8 cellular contexts compared by ENCODE assay signal in genomic region chr9:133238851-133239532, GRCh38. TPM values are rescaled to one million over a fixed set of nuclear protein-coding genes. Genes with fewer than 3 reads are reported as not detected.
DNase-seq lines count a peak whose midpoint lies in the region; ATAC-seq, FAIRE-seq and TF ChIP-seq lines count a peak whose summit lies in the region.

No MANE protein-coding gene starts in this region.

- peak; percentile 97 for ATAC-seq in activated CD8-positive, alpha-beta T cell treated with anti-CD3 and anti-CD28 coated beads for 36 hours
- ATAC-seq in GM21526 (IDR thresholded peaks at IDR 0.05; ENCODE audit: low FRiP score, unreplicated experiment): no peak

- DNase-seq in D341Med (ENCODE audit: low spot score) (peak; percentile 80), MG63 (peak; percentile 68), H1 (ENCODE audit: low read depth in 1 of 2, low spot score in 2 of 2) (peak; percentile 86 to 91), mesenchymal stem cell (peak; percentile 73), cortex of kidney (lab: John Stamatoyannopoulos, UW) (no peak)
- peak; percentile 85 for DNase-seq in activated CD8-positive, alpha-beta T cell treated with anti-CD3 and anti-CD28 coated beads for 36 hours
- peak; percentile 35 for DNase-seq in stimulated activated CD8-positive, alpha-beta memory T cell treated with anti-CD3 and anti-CD28 coated beads, Interleukin-12 subunit alpha, Interleukin-12 subunit beta, amount 100 ng/mL, for 4 hours (ENCODE audit: low read depth)

- H4K8ac ChIP-seq in H1 (ENCODE audit: extremely low read depth, insufficient read depth, low read length) (peak overlapping the region; percentile 75; the same call in 1 of the 2 replicates), mesenchymal stem cell (ENCODE audit: low read length) (peak overlapping the region; percentile 66)

- H3K14ac ChIP-seq in H1 (ENCODE audit: insufficient read length) (no peak overlapping the region), mesenchymal stem cell (ENCODE audit: low read length in 2 of 2) (no peak overlapping the region)

- no peak overlapping the region for H3K27ac Mint-ChIP-seq in activated CD8-positive, alpha-beta T cell treated with anti-CD3 and anti-CD28 coated beads for 36 hours

- H3K4me1 ChIP-seq in H1 (replicated peaks in 1 of 4; ENCODE audit: control insufficient read depth in 3 of 4, insufficient read depth in 4 of 4, low read length in 3 of 4) (peaks cover 0 to 2% (median under 1%) of the 10 kb centered on the region in 4 experiments; a peak in 2 of 7 replicates), mesenchymal stem cell (ENCODE audit: control insufficient read depth, insufficient read depth, low read depth, low read length) (peaks cover 15% of the 10 kb centered on the region)

- H3K4me2 ChIP-seq in H1 (ENCODE audit: insufficient read depth in 1 of 2, low read depth in 2 of 2, low read length in 2 of 2): peak overlapping the region; percentile 76
- peak overlapping the region; percentile 78 for H3K4me2 ChIP-seq in mesenchymal stem cell (ENCODE audit: low read length, poor library complexity, severe bottlenecking)

- H3K4me3 ChIP-seq in MG63 (peak overlapping the region; percentile 31), H1 (ENCODE audit: extremely low read depth in 1 of 4, insufficient read depth in 2 of 4, low read depth in 3 of 4, low read length in 4 of 4) (peak overlapping the region; percentile 29 to 62 (median 49); a peak in 7 of 8 replicates), mesenchymal stem cell (ENCODE audit: insufficient read depth in 1 of 2, low read depth in 1 of 2, low read length in 2 of 2) (peak overlapping the region; percentile 26 to 75)

- peaks cover 11% of the 10 kb centered on the region for H3K27me3 Mint-ChIP-seq in activated CD8-positive, alpha-beta T cell treated with anti-CD3 and anti-CD28 coated beads for 36 hours

- H3K27me3 ChIP-seq in MG63 (no peaks in the 10 kb centered on the region), H1 (replicated peaks in 1 of 4; ENCODE audit: control insufficient read depth in 3 of 4, extremely low read depth in 1 of 4, insufficient read depth in 3 of 4, low read length in 3 of 4) (peaks cover 0 to 12% (median 6%) of the 10 kb centered on the region in 4 experiments; a peak in 3 of 7 replicates), mesenchymal stem cell (ENCODE audit: control insufficient read depth in 1 of 2, insufficient read depth in 1 of 2, low read length in 2 of 2) (peaks cover 7 to 34% of the 10 kb centered on the region in 2 experiments)

- peaks cover 5% of the 10 kb centered on the region; the same call in 1 of the 2 replicates for H3K23me2 ChIP-seq in H1 (ENCODE audit: low read depth, low read length)

- intact Hi-C loops in activated CD8-positive, alpha-beta T cell treated with anti-CD3 and anti-CD28 coated beads for 36 hours (cut with micrococcal nuclease): no loop called here

- peak overlapping the region; percentile 71; the same call in 1 of the 2 replicates for H3K18ac ChIP-seq in H1 (ENCODE audit: extremely low read depth, low read length)
- H3K18ac ChIP-seq in mesenchymal stem cell (ENCODE audit: low read depth in 1 of 2, low read length in 2 of 2): no peak overlapping the region

- no peak overlapping the region for H4K5ac ChIP-seq in H1 (ENCODE audit: insufficient read length, low read depth, low read length)

- H3K36me3 Mint-ChIP-seq in activated CD8-positive, alpha-beta T cell treated with anti-CD3 and anti-CD28 coated beads for 36 hours (ENCODE audit: low read depth): no peaks in the 10 kb centered on the region

- H2BK12ac ChIP-seq in H1 (ENCODE audit: low read depth, low read length) (no peak overlapping the region), mesenchymal stem cell (ENCODE audit: low read length in 2 of 2) (no peak overlapping the region)

- H2BK5ac ChIP-seq in H1 (ENCODE audit: low read depth, low read length) (peak overlapping the region; percentile 83), mesenchymal stem cell (ENCODE audit: low read depth, low read length, poor library complexity, severe bottlenecking) (no peak overlapping the region)

- H3K9ac ChIP-seq in H1 (replicated peaks in 1 of 4; ENCODE audit: extremely low read depth in 1 of 4, low read depth in 3 of 4, low read length in 3 of 4) (peak overlapping the region in 1 of 4 experiments; percentile 5; a peak in 1 of 7 replicates), mesenchymal stem cell (ENCODE audit: low read length) (peak overlapping the region; percentile 73)

- H2AK5ac ChIP-seq in H1 (ENCODE audit: low read depth, low read length) (no peak overlapping the region), mesenchymal stem cell (ENCODE audit: low read length, severe bottlenecking) (no peak overlapping the region)

- TF ChIP-seq RAD21 in H1 (IDR thresholded peaks at IDR 0.05 in 1 of 2, conservative IDR thresholded peaks at IDR 0.05 in 1 of 2; ENCODE audit: low read depth in 2 of 2, low read length in 2 of 2): peak; percentile 58 to 78

- H3K9me3 Mint-ChIP-seq in activated CD8-positive, alpha-beta T cell treated with anti-CD3 and anti-CD28 coated beads for 36 hours: no peaks in the 10 kb centered on the region

- H3K79me2 ChIP-seq in H1 (ENCODE audit: control insufficient read depth in 1 of 2, insufficient read depth in 2 of 2, low read length in 2 of 2): no peaks in the 10 kb centered on the region

- TF ChIP-seq CTCF in activated CD8-positive, alpha-beta T cell treated with anti-CD3 and anti-CD28 coated beads for 36 hours (IDR thresholded peaks at IDR 0.05): peak; percentile 83
- TF ChIP-seq CTCF in H1 (IDR thresholded peaks at IDR 0.05; ENCODE audit: control extremely low read depth in 1 of 3, insufficient read depth in 1 of 3, low read depth in 1 of 3, low read length in 3 of 3): peak; percentile 85 to 99 (median 97)

- no peak overlapping the region for H3K23ac ChIP-seq in H1 (ENCODE audit: insufficient read length)
- H3K23ac ChIP-seq in mesenchymal stem cell (ENCODE audit: low read length in 2 of 2): no peak overlapping the region

- peak overlapping the region; percentile 54 for H3K4me3 Mint-ChIP-seq in activated CD8-positive, alpha-beta T cell treated with anti-CD3 and anti-CD28 coated beads for 36 hours

- no peak overlapping the region for H3K4ac ChIP-seq in H1 (replicated peaks; ENCODE audit: insufficient read length, low read depth, low read length)
- peak overlapping the region in 1 of 2 experiments; percentile 53 for H3K4ac ChIP-seq in mesenchymal stem cell (ENCODE audit: low read depth in 1 of 2, low read length in 2 of 2)

- no peaks in the 10 kb centered on the region for H4K20me1 ChIP-seq in H1 (replicated peaks in 1 of 2; ENCODE audit: control insufficient read depth in 1 of 2, insufficient read depth in 2 of 2, low read length in 2 of 2)

- H3K79me1 ChIP-seq in H1 (ENCODE audit: low read depth, low read length): no peaks in the 10 kb centered on the region
- H3K79me1 ChIP-seq in mesenchymal stem cell (replicated peaks; ENCODE audit: low read length, poor library complexity, severe bottlenecking): no peaks in the 10 kb centered on the region

- no peak for TF ChIP-seq POLR2A in H1 (IDR thresholded peaks at IDR 0.05; ENCODE audit: control extremely low read depth in 1 of 2, low read depth in 2 of 2, low read length in 2 of 2)

- H2BK20ac ChIP-seq in H1 (ENCODE audit: low read length): no peak overlapping the region

- H3K4me1 Mint-ChIP-seq in activated CD8-positive, alpha-beta T cell treated with anti-CD3 and anti-CD28 coated beads for 36 hours (ENCODE audit: low read depth): peaks cover 3% of the 10 kb centered on the region

- H3K27ac ChIP-seq in H1 (ENCODE audit: low read depth, low read length) (peak overlapping the region; percentile 63; the same call in 1 of the 2 replicates), mesenchymal stem cell (ENCODE audit: low read length, poor library complexity, severe bottlenecking) (no peak overlapping the region)

- TF ChIP-seq EP300 in H1 (IDR thresholded peaks at IDR 0.05; ENCODE audit: borderline replicate concordance in 1 of 2, low read depth in 2 of 2, low read length in 2 of 2): 0 out of 3 replicates have a peak, but pooled peaks of 1 of the 2 experiments have one; percentile 39

- no peak for FAIRE-seq in H1 (lab: Jason Lieb, UNC)

- POLR2A ChIA-PET in activated CD8-positive, alpha-beta T cell treated with anti-CD3 and anti-CD28 coated beads for 36 hours (lab: Charles Lee): interaction anchor here (1.3 kb wide), 1 partner anchor 22 kb away, joined by 3 read pairs; no protein-coding TSS in a partner anchor
- POLR2A ChIA-PET in H1 (lab: Charles Lee; ENCODE audit: partially characterized antibody): interaction anchor here (1.2 to 3.5 kb wide), 4 partner anchors 96 to 113 kb away, joined by 5 to 14 read pairs (median 7); partner anchors contain the start of genes MED22 and RPL7A

- CTCF ChIA-PET in activated CD8-positive, alpha-beta T cell treated with anti-CD3 and anti-CD28 coated beads for 36 hours (lab: Charles Lee): interaction anchor here (0.7 to 2.2 kb wide), 34 partner anchors 10 to 462 kb away, joined by 3 to 29 read pairs (median 3); no protein-coding TSS in a partner anchor
- CTCF ChIA-PET in H1 (lab: Charles Lee; ENCODE audit: partially characterized antibody): interaction anchor here (0.6 to 4.5 kb wide), 37 partner anchors 9 to 290 kb away, joined by 3 to 69 read pairs (median 4); no protein-coding TSS in a partner anchor

- 14% methylated on average over 25 of the region's 26 CpGs; no CpG with 5 or more reads in 1 of the 2 experiments for WGBS in H1 (ENCODE audit: extremely low coverage in 1 of 2, insufficient coverage in 1 of 2, insufficient read length in 1 of 2, insufficient replicate concordance in 2 of 2, low coverage in 1 of 2, low lambda C conversion rate in 2 of 2, missing lambda C conversion rate in 1 of 2), 2 experiments
- WGBS in mesenchymal stem cell: 17% methylated on average over 24 of the region's 26 CpGs

- H3K36me3 ChIP-seq in MG63: no peaks in the 10 kb centered on the region
- no peaks in the 10 kb centered on the region for H3K36me3 ChIP-seq in H1 (ENCODE audit: control insufficient read depth in 2 of 4, insufficient read depth in 4 of 4, low read length in 3 of 4)
- no peaks in the 10 kb centered on the region for H3K36me3 ChIP-seq in mesenchymal stem cell (ENCODE audit: control insufficient read depth in 1 of 2, insufficient read depth in 2 of 2, low read depth in 1 of 2, low read length in 2 of 2)

- no peak overlapping the region for H2BK120ac ChIP-seq in H1 (replicated peaks; ENCODE audit: low read depth, low read length)
- H2BK120ac ChIP-seq in mesenchymal stem cell (ENCODE audit: low read depth, low read length): no peak overlapping the region

- no peak overlapping the region for H3K56ac ChIP-seq in H1 (replicated peaks; ENCODE audit: insufficient read length, low read depth, low read length)

- H2BK15ac ChIP-seq in H1 (ENCODE audit: low read length) (no peak overlapping the region), mesenchymal stem cell (ENCODE audit: low read depth, poor library complexity, severe bottlenecking) (no peak overlapping the region)

- H4K91ac ChIP-seq in H1 (replicated peaks; ENCODE audit: insufficient read length, low read length): no peak overlapping the region
- no peak overlapping the region for H4K91ac ChIP-seq in mesenchymal stem cell (ENCODE audit: low read length)

- H2AFZ ChIP-seq in H1 (ENCODE audit: low read length) (peak overlapping the region; percentile 37), mesenchymal stem cell (ENCODE audit: low read depth, low read length) (peak overlapping the region; percentile 73)

- H3K9me3 ChIP-seq in MG63 (no peaks in the 10 kb centered on the region), H1 (ENCODE audit: insufficient read depth in 2 of 2, low read depth in 1 of 2, low read length in 1 of 2) (no peaks in the 10 kb centered on the region), mesenchymal stem cell (ENCODE audit: control insufficient read depth, low read length) (no peaks in the 10 kb centered on the region)

RNA-seq across cellular contexts. Expression of gene OBP2B, which starts 29.9 kb away (rescaled TPM):
- not detected in 2 replicates for total RNA-seq in MG63 (2014; rRNA removed; shearing (Covaris generic); ENCODE audit: low replicate concordance)
- not detected for total RNA-seq in activated CD8-positive, alpha-beta T cell treated with anti-CD3 and anti-CD28 coated beads for 36 hours
- total RNA-seq in H1 (2021; fragmentation: NEBNext Ultra II Directional; extraction: Animal tissue kit (Norgen Biotek cat#: 25700)): not detected in 2 replicates
- not detected in 2 replicates for polyA plus RNA-seq in H1 (2011; rRNA removed)
- polyA plus RNA-seq in H1 (2011; cell fraction: cytosol; rRNA removed): not detected
- polyA plus RNA-seq in H1 (2011; cell fraction: nucleus; rRNA removed): not detected
- polyA plus RNA-seq in H1 (2012, experiment 1 of 2): not detected in 4 replicates
- not detected for polyA plus RNA-seq in H1 (2012, experiment 2 of 2)
- not detected for polyA plus RNA-seq in H1 (2013, experiment 1 of 2)
- polyA plus RNA-seq in H1 (2013, experiment 2 of 2): not detected
- polyA minus RNA-seq in H1 (2011; rRNA and poly(A)+ RNA removed): not detected in 2 replicates
- not detected for polyA minus RNA-seq in H1 (2011; cell fraction: cytosol; rRNA and poly(A)+ RNA removed)
- polyA minus RNA-seq in H1 (2011; cell fraction: nucleus; rRNA and poly(A)+ RNA removed): not detected
- polyA plus RNA-seq in mesenchymal stem cell (2013, experiment 1 of 2): not detected
- not detected for polyA plus RNA-seq in mesenchymal stem cell (2013, experiment 2 of 2)

RNA-seq across cellular contexts. Expression of gene ABO, which starts 36.0 kb away (rescaled TPM):
- not detected in 2 replicates for total RNA-seq in MG63 (2014; rRNA removed; shearing (Covaris generic); ENCODE audit: low replicate concordance)
- total RNA-seq in activated CD8-positive, alpha-beta T cell treated with anti-CD3 and anti-CD28 coated beads for 36 hours: not detected
- total RNA-seq in H1 (2021; fragmentation: NEBNext Ultra II Directional; extraction: Animal tissue kit (Norgen Biotek cat#: 25700)): not detected in 2 replicates
- 0.03 and 0.19 TPM in 2 replicates for polyA plus RNA-seq in H1 (2011; rRNA removed)
- 0.04 TPM for polyA plus RNA-seq in H1 (2011; cell fraction: cytosol; rRNA removed)
- 0.58 TPM for polyA plus RNA-seq in H1 (2011; cell fraction: nucleus; rRNA removed)
- 0.06 to 0.11 TPM (median 0.09 TPM) in 3 of 4 replicates, not detected in the other for polyA plus RNA-seq in H1 (2012, experiment 1 of 2)
- polyA plus RNA-seq in H1 (2012, experiment 2 of 2): not detected
- polyA plus RNA-seq in H1 (2013, experiment 1 of 2): 0.08 TPM
- polyA plus RNA-seq in H1 (2013, experiment 2 of 2): 0.02 TPM
- polyA minus RNA-seq in H1 (2011; rRNA and poly(A)+ RNA removed): 0.02 and 0.79 TPM in 2 replicates
- not detected for polyA minus RNA-seq in H1 (2011; cell fraction: cytosol; rRNA and poly(A)+ RNA removed)
- polyA minus RNA-seq in H1 (2011; cell fraction: nucleus; rRNA and poly(A)+ RNA removed): 0.10 TPM
- not detected for polyA plus RNA-seq in mesenchymal stem cell (2013, experiment 1 of 2)
- polyA plus RNA-seq in mesenchymal stem cell (2013, experiment 2 of 2): not detected
